In the genomic region with DNA sequence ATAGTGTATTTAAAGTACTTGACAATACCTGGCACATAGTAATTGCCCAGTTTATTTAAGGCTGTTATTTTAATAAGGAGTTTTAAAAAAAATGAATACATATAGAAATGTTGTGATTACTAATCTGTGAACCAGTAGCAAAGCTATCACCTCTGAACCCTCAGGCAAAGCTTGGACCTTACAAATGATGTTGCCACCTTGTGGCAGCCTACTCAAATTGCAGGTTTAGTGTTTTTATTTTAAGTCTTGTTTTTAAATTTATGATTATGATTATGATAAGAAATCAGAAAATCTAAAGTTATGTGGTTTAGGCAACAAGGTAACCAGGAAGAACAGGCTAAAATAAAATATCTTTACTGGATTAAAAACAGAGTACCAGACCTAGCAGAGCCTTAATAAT, we compare ENCODE assay signal across 10 cellular contexts. TPM values are rescaled to one million over a fixed set of nuclear protein-coding genes. Genes with fewer than 3 reads are reported as not detected.
A peak's percentile ranks its signal among the peaks of the same experiment; 100 is the strongest.
DNase-seq lines count a peak whose midpoint lies in the region; ATAC-seq and TF ChIP-seq lines count a peak whose summit lies in the region.
"Had no signal": no experiment of that assay in that cellular context is flagged by ENCODE, and none has a peak within 500 bp of the region (broad histone marks: within the 10 kb centered on the region; RNA-seq: fewer than 3 reads in every experiment).

No MANE protein-coding gene starts in this region.

- H3K4me3 ChIP-seq in heart right ventricle (no peak overlapping the region), endodermal cell (ENCODE audit: low read length) (peak overlapping the region; percentile 40)
- no peak overlapping the region for H3K4me3 ChIP-seq in CD8-positive, alpha-beta memory T cell (ENCODE audit: low read length)

- no peaks in the 10 kb centered on the region for H3K27me3 ChIP-seq in heart right ventricle
- H3K27me3 ChIP-seq in endodermal cell (ENCODE audit: control insufficient read depth, insufficient read depth, low read length, poor library complexity, severe bottlenecking), result no peaks in the 10 kb centered on the region
- H3K27me3 ChIP-seq in CD8-positive, alpha-beta memory T cell (ENCODE audit: insufficient read depth, low read length, poor library complexity, severe bottlenecking), result no peaks in the 10 kb centered on the region

- intact Hi-C loops in heart right ventricle (cut with DNase I) (loop anchor here in 1 of 10 donors (10.0 kb wide), 1 partner anchor 59 kb away; no protein-coding TSS in a partner anchor), left ventricle myocardium superior (cut with micrococcal nuclease) (loop anchor here (10.0 kb wide), 1 partner anchor 59 kb away; no protein-coding TSS in a partner anchor)

- no peak overlapping the region for H3K4me3 Mint-ChIP-seq in endodermal cell
- no peak overlapping the region for H3K4me3 Mint-ChIP-seq in type B pancreatic cell
- no peak overlapping the region for H3K4me3 Mint-ChIP-seq in activated naive CD4-positive, alpha-beta T cell treated with anti-CD3 and anti-CD28 coated beads, Interleukin-2, amount 10 ng/mL, durations not matched to agents 7 days and 5 days
- H3K4me3 Mint-ChIP-seq in CD8-positive, alpha-beta memory T cell, result no peak overlapping the region

- H3K4me1 Mint-ChIP-seq in endodermal cell, result no peaks in the 10 kb centered on the region
- peaks cover 5% of the 10 kb centered on the region for H3K4me1 Mint-ChIP-seq in type B pancreatic cell (ENCODE audit: unreplicated experiment)
- no peaks in the 10 kb centered on the region for H3K4me1 Mint-ChIP-seq in activated naive CD4-positive, alpha-beta T cell treated with anti-CD3 and anti-CD28 coated beads, Interleukin-2, amount 10 ng/mL, durations not matched to agents 7 days and 5 days
- H3K4me1 Mint-ChIP-seq in CD8-positive, alpha-beta memory T cell, result no peaks in the 10 kb centered on the region

- H3K27ac Mint-ChIP-seq in endodermal cell (no peak overlapping the region), type B pancreatic cell (no peak overlapping the region)
- H3K27ac Mint-ChIP-seq in activated naive CD4-positive, alpha-beta T cell treated with anti-CD3 and anti-CD28 coated beads, Interleukin-2, amount 10 ng/mL, durations not matched to agents 7 days and 5 days, result no peak overlapping the region
- no peak overlapping the region for H3K27ac Mint-ChIP-seq in CD8-positive, alpha-beta memory T cell

- DNase-seq in heart right ventricle, result no peak
- no peak for DNase-seq in left ventricle myocardium superior
- DNase-seq in NOMO-1 treated with DMSO at 0.1 percent for 48 hours (lab: John Stamatoyannopoulos, UW; ENCODE audit: unreplicated experiment), result peak; percentile 34
- no peak for DNase-seq in endodermal cell
- no peak for DNase-seq in type B pancreatic cell (ENCODE audit: extremely low spot score, unreplicated experiment)
- DNase-seq in activated naive CD4-positive, alpha-beta T cell treated with anti-CD3 and anti-CD28 coated beads, Interleukin-2, amount 10 ng/mL, durations not matched to agents 7 days and 5 days, result no peak
- DNase-seq in CD8-positive, alpha-beta memory T cell, result no peak
- DNase-seq: NCI-H226, retina had no signal

- POLR2A ChIA-PET in CD8-positive, alpha-beta memory T cell (lab: Charles Lee), result no interaction called here

- H3K27me3 Mint-ChIP-seq in endodermal cell (ENCODE audit: insufficient read depth) (no peaks in the 10 kb centered on the region), type B pancreatic cell (no peaks in the 10 kb centered on the region)
- H3K27me3 Mint-ChIP-seq in activated naive CD4-positive, alpha-beta T cell treated with anti-CD3 and anti-CD28 coated beads, Interleukin-2, amount 10 ng/mL, durations not matched to agents 7 days and 5 days, result no peaks in the 10 kb centered on the region
- no peaks in the 10 kb centered on the region for H3K27me3 Mint-ChIP-seq in CD8-positive, alpha-beta memory T cell

- peaks cover 17% of the 10 kb centered on the region for H3K9me3 Mint-ChIP-seq in endodermal cell
- H3K9me3 Mint-ChIP-seq in type B pancreatic cell, result no peaks in the 10 kb centered on the region
- H3K9me3 Mint-ChIP-seq in activated naive CD4-positive, alpha-beta T cell treated with anti-CD3 and anti-CD28 coated beads, Interleukin-2, amount 10 ng/mL, durations not matched to agents 7 days and 5 days, result peaks cover 11% of the 10 kb centered on the region
- peaks cover 0 to 18% (median 11%) of the 10 kb centered on the region in 5 donors for H3K9me3 Mint-ChIP-seq in CD8-positive, alpha-beta memory T cell

- no peak for ATAC-seq in heart right ventricle
- no peak for ATAC-seq in left ventricle myocardium superior
- no peak for ATAC-seq in GM21381 (IDR thresholded peaks at IDR 0.05; ENCODE audit: unreplicated experiment)

- H3K9me3 ChIP-seq in heart right ventricle, result peaks cover 0 to 12% (median 5%) of the 10 kb centered on the region in 11 donors
- peaks cover 12% of the 10 kb centered on the region for H3K9me3 ChIP-seq in endodermal cell (ENCODE audit: control insufficient read depth, low read length)
- peaks cover 6% of the 10 kb centered on the region for H3K9me3 ChIP-seq in CD8-positive, alpha-beta memory T cell (ENCODE audit: low read length)

- no peak overlapping the region for H3K9ac ChIP-seq in endodermal cell (ENCODE audit: extremely low read depth, low read length, poor library complexity, severe bottlenecking)

- CTCF ChIA-PET in activated naive CD4-positive, alpha-beta T cell treated with anti-CD3 and anti-CD28 coated beads, Interleukin-2, amount 10 ng/mL, durations not matched to agents 7 days and 5 days (lab: Charles Lee), result interaction anchor here (0.7 kb wide), 1 partner anchor 8 kb away, joined by 3 read pairs; no protein-coding TSS in a partner anchor
- CTCF ChIA-PET in CD8-positive, alpha-beta memory T cell (lab: Charles Lee), result no interaction called here

- peak overlapping the region in 4 of 10 donors; percentile 36 to 66 (median 58) for H3K27ac ChIP-seq in heart right ventricle
- H3K27ac ChIP-seq in endodermal cell (ENCODE audit: low read depth, low read length), result no peak overlapping the region
- no peak overlapping the region for H3K27ac ChIP-seq in CD8-positive, alpha-beta memory T cell (ENCODE audit: low read depth, low read length)

- H3K36me3 Mint-ChIP-seq in endodermal cell (ENCODE audit: low read depth), result no peaks in the 10 kb centered on the region
- no peaks in the 10 kb centered on the region for H3K36me3 Mint-ChIP-seq in type B pancreatic cell
- H3K36me3 Mint-ChIP-seq in activated naive CD4-positive, alpha-beta T cell treated with anti-CD3 and anti-CD28 coated beads, Interleukin-2, amount 10 ng/mL, durations not matched to agents 7 days and 5 days, result peaks cover 8% of the 10 kb centered on the region
- peaks cover 3 to 36% (median 3%) of the 10 kb centered on the region in 3 donors for H3K36me3 Mint-ChIP-seq in CD8-positive, alpha-beta memory T cell

- TF ChIP-seq CTCF in heart right ventricle (IDR thresholded peaks at IDR 0.05) (peak in 8 of 9 donors; percentile 18 to 38 (median 32)), endodermal cell (conservative IDR thresholded peaks at IDR 0.05) (peak; percentile 88), type B pancreatic cell (conservative IDR thresholded peaks at IDR 0.05) (peak; percentile 72)

- H3K36me3 ChIP-seq in heart right ventricle (peaks cover 0 to 5% (median 0%) of the 10 kb centered on the region in 9 donors), endodermal cell (ENCODE audit: control insufficient read depth, insufficient read depth, low read length) (no peaks in the 10 kb centered on the region)
- no peaks in the 10 kb centered on the region for H3K36me3 ChIP-seq in CD8-positive, alpha-beta memory T cell (ENCODE audit: insufficient read depth, low read length)

- H3K4me1 ChIP-seq in heart right ventricle (peaks cover 5 to 82% (median 48%) of the 10 kb centered on the region in 9 donors), endodermal cell (ENCODE audit: control insufficient read depth, insufficient read depth, low read length) (no peaks in the 10 kb centered on the region)
- no peaks in the 10 kb centered on the region for H3K4me1 ChIP-seq in CD8-positive, alpha-beta memory T cell (ENCODE audit: insufficient read depth, low read length)

RNA-seq across cellular contexts. Expression of a gene that starts 35.8 kb away (rescaled TPM):
- 10 to 100 TPM; 21.5 to 36.6 (median 28.9) TPM for total RNA-seq in heart right ventricle
- 10 to 100 TPM in 1 of 2 donors, 1 to 10 TPM in 1; 1.6 to 15.4 TPM for polyA plus RNA-seq in heart right ventricle
- 35.1 TPM for total RNA-seq in left ventricle myocardium superior
- total RNA-seq in endodermal cell, result 1 to 10 TPM; 1.1 to 2.7 TPM
- polyA plus RNA-seq in endodermal cell (2013, experiment 1 of 2), result 0.71 TPM
- 0.50 TPM for polyA plus RNA-seq in endodermal cell (2013, experiment 2 of 2)
- 5.4 and 8.5 TPM in 2 replicates for total RNA-seq in type B pancreatic cell (ENCODE audit: low replicate concordance)
- total RNA-seq in CD8-positive, alpha-beta memory T cell, result 1 to 10 TPM; 6.3 to 7.1 TPM
- 1.7 TPM for polyA plus RNA-seq in CD8-positive, alpha-beta memory T cell

Comparison
In these comparisons a context has a peak if more than half of its experiments do, and no peak if none do; other contexts are left out.
1. CTCF ChIP-seq: peak in every context shown above with its lines; median percentile 88 in endodermal cell; 72 in type B pancreatic cell; 32 in heart right ventricle.